ENCODE assay signal across 8 cellular contexts in the genomic region with DNA sequence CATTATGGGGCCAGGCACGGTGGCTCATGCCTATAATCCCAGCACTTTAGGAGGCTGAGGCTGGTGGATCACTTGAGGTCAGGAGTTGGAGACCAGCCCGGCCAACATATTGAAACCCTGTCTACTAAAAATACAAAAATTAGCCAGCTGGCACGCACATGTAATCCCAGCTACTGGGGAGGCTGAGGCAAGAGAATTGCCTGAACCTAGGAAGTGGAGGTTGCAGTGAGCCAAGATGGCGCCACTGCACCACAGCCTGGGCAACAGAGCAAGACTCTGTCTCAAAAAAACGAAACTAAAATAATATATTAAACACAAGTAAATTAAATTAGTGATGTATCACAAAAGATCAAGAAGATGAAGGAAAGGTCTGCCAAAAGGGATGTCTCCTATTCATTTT. TPM values are rescaled to one million over a fixed set of nuclear protein-coding genes. Genes with fewer than 3 reads are reported as not detected.
DNase-seq lines count a peak whose midpoint lies in the region; FAIRE-seq and TF ChIP-seq lines count a peak whose summit lies in the region.
"Not testable (repeated sequence)": the region's sequence is repeated elsewhere in the genome, so short reads cannot be mapped to it uniquely, and the experiment has no call there.

No MANE protein-coding gene starts in this region.

- H3K9me3 ChIP-seq in H9 (ENCODE audit: control insufficient read depth, low read depth, low read length); HUES6 (ENCODE audit: control insufficient read depth, insufficient read depth, low read depth, low read length); MG63; OCI-LY7 (ENCODE audit: low read length); H1 (ENCODE audit: insufficient read depth in 2 of 2, low read depth in 1 of 2, low read length in 1 of 2); iPS-18a (ENCODE audit: control insufficient read depth, low read depth, low read length): not testable (repeated sequence)

- H3K4me1 Mint-ChIP-seq in H9: peaks cover 43% of the 10 kb centered on the region in 2 experiments
- H3K4me1 Mint-ChIP-seq in nephron progenitor cell: not testable (repeated sequence)

- H3K27ac ChIP-seq in 22Rv1; H9 (ENCODE audit: insufficient read length, low read depth, low read length); OCI-LY7 (ENCODE audit: low read depth, low read length, poor library complexity, severe bottlenecking); H1 (ENCODE audit: low read depth, low read length): not testable (repeated sequence)
- H3K27ac ChIP-seq in HUES6 (ENCODE audit: low read depth, low read length): peak overlapping the region; percentile 100; the same call in 1 of the 2 replicates
- peak overlapping the region; percentile 68 for H3K27ac ChIP-seq in iPS-18a (ENCODE audit: low read length)

- not testable (repeated sequence) for BruUV-seq in OCI-LY7 (replicated peaks; lab: Mats Ljungman, UMichigan)

- H2AFZ ChIP-seq in H9 (ENCODE audit: low read length); OCI-LY7 (ENCODE audit: low read length); H1 (ENCODE audit: low read length): not testable (repeated sequence)

- H3K9ac ChIP-seq in H9 (ENCODE audit: extremely low read depth, insufficient read length, low read length); H1 (replicated peaks in 1 of 4; ENCODE audit: extremely low read depth in 1 of 4, low read depth in 3 of 4, low read length in 3 of 4); iPS-18a (ENCODE audit: low read length): not testable (repeated sequence)
- H3K9ac ChIP-seq in HUES6 (ENCODE audit: low read length): peak overlapping the region; percentile 73

- H3K14ac ChIP-seq in H9 (ENCODE audit: insufficient read depth, low read length); H1 (ENCODE audit: insufficient read length): not testable (repeated sequence)

- H3K27ac Mint-ChIP-seq in H9: peak overlapping the region in 2 of 3 experiments; percentile 93 to 99; a peak in 4 of 7 replicates
- peak overlapping the region; percentile 36 for H3K27ac Mint-ChIP-seq in nephron progenitor cell

- not testable (repeated sequence) for H3K4me3 ChIP-seq in HUES6 (ENCODE audit: low read depth, low read length); MG63; OCI-LY7 (ENCODE audit: low read depth, low read length, poor library complexity, severe bottlenecking); H1 (ENCODE audit: extremely low read depth in 1 of 4, insufficient read depth in 2 of 4, low read depth in 3 of 4, low read length in 4 of 4); iPS-18a (ENCODE audit: low read length)

- not testable (repeated sequence) for TF ChIP-seq EP300 in H1 (IDR thresholded peaks at IDR 0.05; ENCODE audit: borderline replicate concordance in 1 of 2, low read depth in 2 of 2, low read length in 2 of 2)

- not testable (repeated sequence) for H3K4me3 Mint-ChIP-seq in H9, nephron progenitor cell

- not testable (repeated sequence) for H2BK15ac ChIP-seq in H9 (ENCODE audit: low read depth, low read length); H1 (ENCODE audit: low read length)

- not testable (repeated sequence) for TF ChIP-seq RAD21 in H1 (IDR thresholded peaks at IDR 0.05 in 1 of 2, conservative IDR thresholded peaks at IDR 0.05 in 1 of 2; ENCODE audit: low read depth in 2 of 2, low read length in 2 of 2)

- not testable (repeated sequence) for H4K8ac ChIP-seq in H9 (replicated peaks; ENCODE audit: insufficient read length, low read depth, low read length); H1 (ENCODE audit: extremely low read depth, insufficient read depth, low read length)

- TF ChIP-seq CTCF in 22Rv1 (IDR thresholded peaks at IDR 0.05): peak; percentile 35; the same call in 1 of the 2 replicates
- not testable (repeated sequence) for TF ChIP-seq CTCF in H9 (conservative IDR thresholded peaks at IDR 0.05); H1 (IDR thresholded peaks at IDR 0.05; ENCODE audit: control extremely low read depth in 1 of 3, insufficient read depth in 1 of 3, low read depth in 1 of 3, low read length in 3 of 3); nephron progenitor cell (IDR thresholded peaks at IDR 0.05)
- TF ChIP-seq CTCF in OCI-LY7 (conservative IDR thresholded peaks at IDR 0.05; ENCODE audit: low read length): peak; percentile 34

- CTCF ChIA-PET in OCI-LY7 (lab: Charles Lee; ENCODE audit: unreplicated experiment) (interaction anchor here (1.8 kb wide), 1 partner anchor 14 kb away, joined by 3 read pairs; no protein-coding TSS in a partner anchor), H1 (lab: Charles Lee; ENCODE audit: partially characterized antibody) (interaction anchor here (1.4 to 7.9 kb wide), 3 partner anchors 16 to 108 kb away, joined by 4 to 73 read pairs (median 6); no protein-coding TSS in a partner anchor)

- not testable (repeated sequence) for FAIRE-seq in H1 (lab: Jason Lieb, UNC)

- not testable (repeated sequence) for H3K9me2 ChIP-seq in OCI-LY7 (ENCODE audit: insufficient read depth, low read length)

- H3K4me2 ChIP-seq in H9 (ENCODE audit: insufficient read depth, insufficient read length, low read length); OCI-LY7 (ENCODE audit: low read length); H1 (ENCODE audit: insufficient read depth in 1 of 2, low read depth in 2 of 2, low read length in 2 of 2): not testable (repeated sequence)

- not testable (repeated sequence) for H2BK12ac ChIP-seq in H9 (ENCODE audit: insufficient read length, low read depth, low read length); H1 (ENCODE audit: low read depth, low read length)

- H3K27me3 ChIP-seq in H9 (ENCODE audit: insufficient read depth, low read length); HUES6 (ENCODE audit: control insufficient read depth, insufficient read depth, low read length); MG63; H1 (replicated peaks in 1 of 4; ENCODE audit: control insufficient read depth in 3 of 4, extremely low read depth in 1 of 4, insufficient read depth in 3 of 4, low read length in 3 of 4); iPS-18a (ENCODE audit: control insufficient read depth, insufficient read depth, low read length): not testable (repeated sequence)

- H3K27me3 Mint-ChIP-seq in H9 (ENCODE audit: low read depth); nephron progenitor cell (ENCODE audit: low read depth, poor library complexity): not testable (repeated sequence)

- H3K4ac ChIP-seq in H9 (ENCODE audit: low read depth, low read length); H1 (replicated peaks; ENCODE audit: insufficient read length, low read depth, low read length): not testable (repeated sequence)

- H2AK5ac ChIP-seq in H9 (ENCODE audit: insufficient read length, low read length): not testable (repeated sequence)
- 0 out of 2 replicates have a peak overlapping the region, but pooled peaks have one; percentile 7 for H2AK5ac ChIP-seq in H1 (ENCODE audit: low read depth, low read length)

- not testable (repeated sequence) for H3K79me1 ChIP-seq in H9 (ENCODE audit: insufficient read depth, low read depth, low read length, poor library complexity, severe bottlenecking); H1 (ENCODE audit: low read depth, low read length)

- not testable (repeated sequence) for DNase-seq in H9; OCI-LY7 (ENCODE audit: low spot score); H1 (ENCODE audit: low read depth in 1 of 2, low spot score in 2 of 2); nephron progenitor cell
- DNase-seq in MG63: peak; percentile 7

- not testable (repeated sequence) for H3K23me2 ChIP-seq in H9 (ENCODE audit: insufficient read length, low read depth, low read length, poor library complexity, severe bottlenecking); H1 (ENCODE audit: low read depth, low read length)

- H4K20me1 ChIP-seq in H9 (ENCODE audit: control insufficient read depth, insufficient read depth, insufficient read length); OCI-LY7 (ENCODE audit: insufficient read depth, low read length); H1 (replicated peaks in 1 of 2; ENCODE audit: control insufficient read depth in 1 of 2, insufficient read depth in 2 of 2, low read length in 2 of 2): not testable (repeated sequence)

- not testable (repeated sequence) for H3K18ac ChIP-seq in H9 (ENCODE audit: insufficient read length, low read depth, low read length); H1 (ENCODE audit: extremely low read depth, low read length)

- H3K56ac ChIP-seq in H9 (ENCODE audit: insufficient read length, low read depth, low read length); H1 (replicated peaks; ENCODE audit: insufficient read length, low read depth, low read length): not testable (repeated sequence)

- H4K91ac ChIP-seq in H9 (ENCODE audit: insufficient read length, low read depth, low read length); H1 (replicated peaks; ENCODE audit: insufficient read length, low read length): not testable (repeated sequence)

- H3K9me3 Mint-ChIP-seq in H9, nephron progenitor cell: not testable (repeated sequence)

- H3K79me2 ChIP-seq in H9 (ENCODE audit: insufficient read depth, low read length); OCI-LY7 (ENCODE audit: insufficient read depth, low read depth, low read length): not testable (repeated sequence)
- H3K79me2 ChIP-seq in H1 (ENCODE audit: control insufficient read depth in 1 of 2, insufficient read depth in 2 of 2, low read length in 2 of 2): peaks cover 0 to 25% of the 10 kb centered on the region in 2 experiments; a peak in 2 of 4 replicates

- POLR2A ChIA-PET in OCI-LY7 (lab: Charles Lee): interaction anchor here (1.3 kb wide), 1 partner anchor 10 kb away, joined by 7 read pairs; no protein-coding TSS in a partner anchor
- POLR2A ChIA-PET in H1 (lab: Charles Lee; ENCODE audit: partially characterized antibody): interaction anchor here (1.2 to 11.0 kb wide), 11 partner anchors 9 to 106 kb away, joined by 3 to 159 read pairs (median 15); a partner anchor contains a TSS

- H2BK20ac ChIP-seq in H9 (ENCODE audit: low read depth, low read length, poor library complexity, severe bottlenecking); H1 (ENCODE audit: low read length): not testable (repeated sequence)

- H3K4me1 ChIP-seq in H9 (ENCODE audit: insufficient read depth, low read length); OCI-LY7 (ENCODE audit: insufficient read depth, low read length, poor library complexity, severe bottlenecking): not testable (repeated sequence)
- H3K4me1 ChIP-seq in HUES6 (ENCODE audit: control insufficient read depth, insufficient read depth, low read length) (peaks cover 50% of the 10 kb centered on the region), H1 (replicated peaks in 1 of 4; ENCODE audit: control insufficient read depth in 3 of 4, insufficient read depth in 4 of 4, low read length in 3 of 4) (peaks cover 0 to 23% (median 7%) of the 10 kb centered on the region in 4 experiments; a peak in 3 of 7 replicates), iPS-18a (ENCODE audit: control insufficient read depth, low read depth, low read length) (peaks cover 39% of the 10 kb centered on the region)

- WGBS in H9 (ENCODE audit: extremely low coverage, insufficient read length, low lambda C conversion rate): no CpG with 5 or more reads among the region's 5 CpGs
- WGBS in H1 (ENCODE audit: extremely low coverage in 1 of 2, insufficient coverage in 1 of 2, insufficient read length in 1 of 2, insufficient replicate concordance in 2 of 2, low coverage in 1 of 2, low lambda C conversion rate in 2 of 2, missing lambda C conversion rate in 1 of 2), 2 experiments: 86% methylated on average over 5 of the region's 5 CpGs; no CpG with 5 or more reads in 1 of the 2 experiments

- H3K36me3 Mint-ChIP-seq in H9 (ENCODE audit: insufficient read depth in 1 of 3, low read depth in 3 of 3): peaks cover 8 to 32% (median 29%) of the 10 kb centered on the region in 3 experiments
- peaks cover 43% of the 10 kb centered on the region for H3K36me3 Mint-ChIP-seq in nephron progenitor cell (ENCODE audit: low read depth)

- not testable (repeated sequence) for H2BK120ac ChIP-seq in H9 (ENCODE audit: low read depth, low read length, poor library complexity, severe bottlenecking)
- H2BK120ac ChIP-seq in H1 (replicated peaks; ENCODE audit: low read depth, low read length): peak overlapping the region; percentile 16

- H3K36me3 ChIP-seq in HUES6 (ENCODE audit: control insufficient read depth, insufficient read depth, low read length) (peaks cover 45% of the 10 kb centered on the region; the same call in 1 of the 2 replicates), OCI-LY7 (ENCODE audit: insufficient read depth, low read length) (peaks cover 80% of the 10 kb centered on the region), H1 (ENCODE audit: control insufficient read depth in 2 of 4, insufficient read depth in 4 of 4, low read length in 3 of 4) (peaks cover 0 to 40% (median 0%) of the 10 kb centered on the region in 4 experiments; a peak in 1 of 8 replicates), iPS-18a (ENCODE audit: control insufficient read depth, low read depth, low read length) (peaks cover 13% of the 10 kb centered on the region)
- not testable (repeated sequence) for H3K36me3 ChIP-seq in MG63

- H3T11ph ChIP-seq in H9 (ENCODE audit: low read length): not testable (repeated sequence)

- intact Hi-C loops in OCI-LY7 (cut with micrococcal nuclease; ENCODE audit: unreplicated experiment): not testable (repeated sequence)

- not testable (repeated sequence) for H4K5ac ChIP-seq in H9 (ENCODE audit: insufficient read length, low read depth, low read length)
- H4K5ac ChIP-seq in H1 (ENCODE audit: insufficient read length, low read depth, low read length): peak overlapping the region; percentile 86

- not testable (repeated sequence) for TF ChIP-seq POLR2A in H1 (IDR thresholded peaks at IDR 0.05; ENCODE audit: control extremely low read depth in 1 of 2, low read depth in 2 of 2, low read length in 2 of 2)

- H3K23ac ChIP-seq in H9 (ENCODE audit: insufficient read length, low read depth, low read length); H1 (ENCODE audit: insufficient read length): not testable (repeated sequence)

- H2BK5ac ChIP-seq in H9 (ENCODE audit: insufficient read length, low read length): not testable (repeated sequence)
- H2BK5ac ChIP-seq in H1 (ENCODE audit: low read depth, low read length): peak overlapping the region; percentile 49; the same call in 1 of the 2 replicates

RNA-seq across cellular contexts. Expression of a gene that starts 19.2 kb away (rescaled TPM):
- 33.8 and 37.0 TPM in 2 replicates for total RNA-seq in H9 (2021)
- total RNA-seq in MG63 (2014; rRNA removed; shearing (Covaris generic); ENCODE audit: low replicate concordance): 25.7 and 53.8 TPM in 2 replicates
- total RNA-seq in OCI-LY7 (2014; rRNA removed; shearing (Covaris generic)): 35.0 and 61.3 TPM in 2 replicates
- total RNA-seq in OCI-LY7 (2022): 53.9 and 59.2 TPM in 2 replicates
- total RNA-seq in H1 (2021; fragmentation: NEBNext Ultra II Directional; extraction: Animal tissue kit (Norgen Biotek cat#: 25700)): 38.3 and 40.1 TPM in 2 replicates
- 4.1 and 9.3 TPM in 2 replicates for polyA plus RNA-seq in H1 (2011; rRNA removed)
- polyA plus RNA-seq in H1 (2011; cell fraction: cytosol; rRNA removed): 20.7 TPM
- polyA plus RNA-seq in H1 (2011; cell fraction: nucleus; rRNA removed): 2.8 TPM
- 35.0 to 61.3 TPM (median 43.5 TPM) in 4 replicates for polyA plus RNA-seq in H1 (2012, experiment 1 of 2)
- polyA plus RNA-seq in H1 (2012, experiment 2 of 2): 22.6 TPM
- polyA plus RNA-seq in H1 (2013, experiment 1 of 2): 64.4 TPM
- polyA plus RNA-seq in H1 (2013, experiment 2 of 2): 58.7 TPM
- 2.6 and 5.8 TPM in 2 replicates for polyA minus RNA-seq in H1 (2011; rRNA and poly(A)+ RNA removed)
- polyA minus RNA-seq in H1 (2011; cell fraction: cytosol; rRNA and poly(A)+ RNA removed): 11.7 TPM
- 14.7 TPM for polyA minus RNA-seq in H1 (2011; cell fraction: nucleus; rRNA and poly(A)+ RNA removed)

RNA-seq across cellular contexts. Expression of a gene that starts 19.4 kb away (rescaled TPM):
- 32.9 and 38.3 TPM in 2 replicates for total RNA-seq in H9 (2021)
- total RNA-seq in MG63 (2014; rRNA removed; shearing (Covaris generic); ENCODE audit: low replicate concordance): 2.5 and 3.3 TPM in 2 replicates
- total RNA-seq in OCI-LY7 (2014; rRNA removed; shearing (Covaris generic)): 54.4 and 63.5 TPM in 2 replicates
- total RNA-seq in OCI-LY7 (2022): 68.1 and 80.0 TPM in 2 replicates
- total RNA-seq in H1 (2021; fragmentation: NEBNext Ultra II Directional; extraction: Animal tissue kit (Norgen Biotek cat#: 25700)): 43.7 and 44.6 TPM in 2 replicates
- 7.7 and 12.0 TPM in 2 replicates for polyA plus RNA-seq in H1 (2011; rRNA removed)
- polyA plus RNA-seq in H1 (2011; cell fraction: cytosol; rRNA removed): 22.7 TPM
- polyA plus RNA-seq in H1 (2011; cell fraction: nucleus; rRNA removed): 12.5 TPM
- polyA plus RNA-seq in H1 (2012, experiment 1 of 2): 17.1 to 32.9 TPM (median 21.1 TPM) in 4 replicates
- 1.4 TPM for polyA plus RNA-seq in H1 (2012, experiment 2 of 2)
- 25.4 TPM for polyA plus RNA-seq in H1 (2013, experiment 1 of 2)
- 22.5 TPM for polyA plus RNA-seq in H1 (2013, experiment 2 of 2)
- polyA minus RNA-seq in H1 (2011; rRNA and poly(A)+ RNA removed): 13.9 and 21.8 TPM in 2 replicates
- 20.0 TPM for polyA minus RNA-seq in H1 (2011; cell fraction: cytosol; rRNA and poly(A)+ RNA removed)
- polyA minus RNA-seq in H1 (2011; cell fraction: nucleus; rRNA and poly(A)+ RNA removed): 50.5 TPM
